Comparison of ENCODE assay signal across 24 cellular contexts in the genomic region with DNA sequence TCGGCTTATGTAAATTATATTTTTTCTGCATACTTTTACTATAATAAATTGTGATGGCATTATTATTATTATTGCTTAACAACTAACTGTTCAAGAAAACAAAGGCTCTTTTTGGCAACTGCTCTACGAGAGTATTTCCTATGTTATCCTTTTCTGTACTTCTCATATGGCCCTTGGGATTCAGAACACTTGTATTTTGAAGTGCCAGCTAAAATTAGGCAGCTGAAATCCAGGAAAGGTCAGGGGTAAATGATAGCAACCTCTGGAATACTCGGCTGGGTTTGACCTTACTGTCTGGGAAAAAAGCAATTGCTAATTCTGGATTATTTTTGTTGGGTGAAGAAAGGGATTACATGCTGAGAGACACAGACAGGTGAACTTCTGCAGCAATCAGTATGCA. TPM values are rescaled to one million over a fixed set of nuclear protein-coding genes. Genes with fewer than 3 reads are reported as not detected.
"Had no signal": no experiment of that assay in that cellular context is flagged by ENCODE, and none has a peak within 500 bp of the region (broad histone marks: within the 10 kb centered on the region; RNA-seq: fewer than 3 reads in every experiment).

No MANE protein-coding gene starts in this region.

- H3K27me3 ChIP-seq: breast epithelium, foreskin keratinocyte, hepatocyte, pancreas, right lobe of liver, stomach, transverse colon, uterus had no signal

- H3K27ac Mint-ChIP-seq: activated naive CD8-positive, alpha-beta T cell treated with anti-CD3 and anti-CD28 coated beads for 36 hours; activated T-helper 17 cell treated with anti-CD3 and anti-CD28 coated beads, Interleukin-2, amount 50 U/mL, for 72 hours; immature natural killer cell; nephron; stimulated activated memory B cell treated with anti-CD40 and anti-IgM and Interleukin-4, amounts not matched to agents 10 μg/mL and 1 μg/mL and 100 μg/mL, for 72 hours had no signal

- ATAC-seq: activated T-helper 17 cell treated with anti-CD3 and anti-CD28 coated beads, Interleukin-2, amount 50 U/mL, for 72 hours; foreskin keratinocyte; left lobe of liver; pancreas; right lobe of liver; stimulated activated memory B cell treated with anti-CD40 and anti-IgM and Interleukin-4, amounts not matched to agents 10 μg/mL and 1 μg/mL and 100 μg/mL, for 72 hours had no signal

- H3K27ac ChIP-seq: epithelial cell of prostate, foreskin keratinocyte, hepatocyte, pancreas, right lobe of liver, transverse colon had no signal

- DNase-seq: activated naive CD4-positive, alpha-beta T cell treated with Interleukin-2 at 50 U/mL for 16 hours; activated naive CD8-positive, alpha-beta T cell treated with anti-CD3 and anti-CD28 coated beads for 36 hours; activated T-cell treated with anti-CD3 and anti-CD28 coated beads, Interleukin-2, amount 50 U/mL, for 1 hour; amniotic stem cell; cortex of kidney; foreskin keratinocyte; immature natural killer cell; mammary epithelial cell; pancreas; right lobe of liver; small intestine; stimulated activated CD4-positive, alpha-beta T cell treated with anti-CD3 and anti-CD28 coated beads, Interleukin-15, amount 100 ng/mL, for 24 hours; stomach; T-helper 9 cell; transverse colon; uterus had no signal

- H3K4me3 ChIP-seq: breast epithelium, hepatocyte, pancreas, right lobe of liver, stomach, transverse colon, uterus had no signal

- H3K79me2 ChIP-seq: hepatocyte had no signal

- H3K4me2 ChIP-seq: hepatocyte had no signal

- H3K36me3 Mint-ChIP-seq: activated naive CD8-positive, alpha-beta T cell treated with anti-CD3 and anti-CD28 coated beads for 36 hours; immature natural killer cell; stimulated activated memory B cell treated with anti-CD40 and anti-IgM and Interleukin-4, amounts not matched to agents 10 μg/mL and 1 μg/mL and 100 μg/mL, for 72 hours had no signal

- H2AFZ ChIP-seq: hepatocyte had no signal

- H3K4me1 ChIP-seq: foreskin keratinocyte, pancreas, right lobe of liver, stomach, transverse colon, uterus had no signal

- H3K4me1 Mint-ChIP-seq: activated naive CD8-positive, alpha-beta T cell treated with anti-CD3 and anti-CD28 coated beads for 36 hours; activated T-helper 17 cell treated with anti-CD3 and anti-CD28 coated beads, Interleukin-2, amount 50 U/mL, for 72 hours; immature natural killer cell had no signal

- H3K9me3 ChIP-seq: breast epithelium, pancreas, right lobe of liver, stomach, transverse colon, uterus had no signal

- H3K4me3 Mint-ChIP-seq: activated naive CD8-positive, alpha-beta T cell treated with anti-CD3 and anti-CD28 coated beads for 36 hours; activated T-helper 17 cell treated with anti-CD3 and anti-CD28 coated beads, Interleukin-2, amount 50 U/mL, for 72 hours; immature natural killer cell; nephron; stimulated activated memory B cell treated with anti-CD40 and anti-IgM and Interleukin-4, amounts not matched to agents 10 μg/mL and 1 μg/mL and 100 μg/mL, for 72 hours had no signal

- H3K36me3 ChIP-seq: breast epithelium, pancreas, right lobe of liver, stomach, transverse colon, uterus had no signal

- H3K9me3 Mint-ChIP-seq: activated naive CD8-positive, alpha-beta T cell treated with anti-CD3 and anti-CD28 coated beads for 36 hours; nephron; stimulated activated memory B cell treated with anti-CD40 and anti-IgM and Interleukin-4, amounts not matched to agents 10 μg/mL and 1 μg/mL and 100 μg/mL, for 72 hours had no signal

RNA-seq across cellular contexts. Expression of a gene that starts 23.9 kb away (rescaled TPM):
- total RNA-seq: activated naive CD8-positive, alpha-beta T cell treated with anti-CD3 and anti-CD28 coated beads for 36 hours; activated T-helper 17 cell treated with anti-CD3 and anti-CD28 coated beads, Interleukin-2, amount 50 U/mL, for 72 hours; foreskin keratinocyte; T-helper 1 cell treated with Interleukin-12 subunit alpha and Interleukin-12 subunit beta and Interleukin-4 antibody, amounts not matched to agents 30 ng/mL and 1 ng/mL, for 36 hours had no signal
- polyA plus RNA-seq: foreskin keratinocyte, immature natural killer cell had no signal
